ENCODE assay signal across 22 cellular contexts in genomic region chr10:69473304-69473985, GRCh38. TPM values are rescaled to one million over a fixed set of nuclear protein-coding genes. Genes with fewer than 3 reads are reported as not detected.
DNase-seq lines count a peak whose midpoint lies in the region.
"Had no signal": no experiment of that assay in that cellular context is flagged by ENCODE, and none has a peak within 500 bp of the region (broad histone marks: within the 10 kb centered on the region; RNA-seq: fewer than 3 reads in every experiment).

No MANE protein-coding gene starts in this region.

- H4K20me1 ChIP-seq in BLaER1 = no peaks in the 10 kb centered on the region

- H3K9me3 Mint-ChIP-seq in activated naive CD8-positive, alpha-beta T cell treated with anti-CD3 and anti-CD28 coated beads for 36 hours = no peaks in the 10 kb centered on the region
- H3K9me3 Mint-ChIP-seq: activated T-helper 2 cell treated with anti-CD3 and anti-CD28 coated beads, Interferon-gamma antibody, Interleukin-2, Interleukin-4, amounts not matched to agents 10 μg/mL and 5 μg/mL and 100 μg/mL, durations not matched to agents 14 hours and 24 hours and 36 hours; CD8-positive, alpha-beta memory T cell; central memory CD8-positive, alpha-beta T cell; HFFc6 had no signal

- H3K27ac ChIP-seq in BLaER1 (no peak overlapping the region), layer of hippocampus (ENCODE audit: low read depth, low read length) (peak overlapping the region; percentile 12), skeletal muscle tissue (ENCODE audit: low read depth, low read length) (peak overlapping the region; percentile 76)
- H3K27ac ChIP-seq: ovary, SJSA1 had no signal

- H3K4me1 ChIP-seq in BLaER1 (peaks cover 39% of the 10 kb centered on the region), skeletal muscle tissue (ENCODE audit: control insufficient read depth in 3 of 3, insufficient read depth in 3 of 3, low read length in 3 of 3) (peaks cover 52 to 77% (median 56%) of the 10 kb centered on the region in 3 donors)

- H3K27me3 Mint-ChIP-seq in activated naive CD8-positive, alpha-beta T cell treated with anti-CD3 and anti-CD28 coated beads for 36 hours = no peaks in the 10 kb centered on the region

- H3K4me3 ChIP-seq in BLaER1 (no peak overlapping the region), skeletal muscle tissue (ENCODE audit: low read length in 3 of 3) (peak overlapping the region in 1 of 3 donors; percentile 33)
- H3K4me3 ChIP-seq: adrenal gland, MG63, mucosa of descending colon, ovary, SJSA1 had no signal

- peak overlapping the region; percentile 61; the same call in 1 of the 2 replicates for H3K4me2 ChIP-seq in BLaER1

- H3K9ac ChIP-seq in BLaER1 = no peak overlapping the region
- peak overlapping the region in 1 of 3 donors; percentile 27 for H3K9ac ChIP-seq in skeletal muscle tissue (ENCODE audit: low read depth in 1 of 3, low read length in 3 of 3)

- no peaks in the 10 kb centered on the region for H3K36me3 Mint-ChIP-seq in activated naive CD8-positive, alpha-beta T cell treated with anti-CD3 and anti-CD28 coated beads for 36 hours
- H3K36me3 Mint-ChIP-seq: CD8-positive, alpha-beta memory T cell had no signal

- no peaks in the 10 kb centered on the region for H3K36me3 ChIP-seq in BLaER1
- H3K36me3 ChIP-seq in skeletal muscle tissue (ENCODE audit: control insufficient read depth in 3 of 3, insufficient read depth in 3 of 3, low read length in 3 of 3) = no peaks in the 10 kb centered on the region
- H3K36me3 ChIP-seq: adrenal gland, MG63, ovary, SJSA1 had no signal

- no peaks in the 10 kb centered on the region for H3K4me1 Mint-ChIP-seq in activated naive CD8-positive, alpha-beta T cell treated with anti-CD3 and anti-CD28 coated beads for 36 hours
- H3K4me1 Mint-ChIP-seq: central memory CD8-positive, alpha-beta T cell had no signal

- peak; percentile 15 for DNase-seq in RPMI7951 (ENCODE audit: low read depth)
- DNase-seq in LoVo (ENCODE audit: low spot score) = no peak
- DNase-seq in NCI-H1436 (lab: John Stamatoyannopoulos, UW) = no peak
- DNase-seq in glomerular visceral epithelial cell (ENCODE audit: extremely low spot score) = no peak
- DNase-seq in activated naive CD8-positive, alpha-beta T cell treated with anti-CD3 and anti-CD28 coated beads for 36 hours = no peak
- DNase-seq: adrenal gland; CD8-positive, alpha-beta memory T cell; effector memory CD4-positive, alpha-beta T cell; EL; HFFc6; left cardiac atrium; MG63; mucosa of descending colon; NCI-H1930; NCI-H510A; ovary had no signal

- no peak overlapping the region for H3K27ac Mint-ChIP-seq in activated naive CD8-positive, alpha-beta T cell treated with anti-CD3 and anti-CD28 coated beads for 36 hours
- H3K27ac Mint-ChIP-seq: activated T-helper 2 cell treated with anti-CD3 and anti-CD28 coated beads, Interferon-gamma antibody, Interleukin-2, Interleukin-4, amounts not matched to agents 10 μg/mL and 5 μg/mL and 100 μg/mL, durations not matched to agents 14 hours and 24 hours and 36 hours had no signal

- H3K4me3 Mint-ChIP-seq in activated naive CD8-positive, alpha-beta T cell treated with anti-CD3 and anti-CD28 coated beads for 36 hours = no peak overlapping the region
- H3K4me3 Mint-ChIP-seq: CD8-positive, alpha-beta memory T cell; central memory CD8-positive, alpha-beta T cell had no signal

- no peaks in the 10 kb centered on the region for H3K27me3 ChIP-seq in BLaER1
- no peaks in the 10 kb centered on the region for H3K27me3 ChIP-seq in layer of hippocampus (ENCODE audit: control insufficient read depth, insufficient read depth, low read length)
- no peaks in the 10 kb centered on the region for H3K27me3 ChIP-seq in skeletal muscle tissue (ENCODE audit: control insufficient read depth in 3 of 3, insufficient read depth in 3 of 3, low read length in 3 of 3)
- H3K27me3 ChIP-seq: adrenal gland, MG63, ovary, SJSA1 had no signal

- H3K9me3 ChIP-seq in BLaER1 (no peaks in the 10 kb centered on the region), skeletal muscle tissue (ENCODE audit: control insufficient read depth in 3 of 3, low read length in 3 of 3) (no peaks in the 10 kb centered on the region)
- H3K9me3 ChIP-seq: adrenal gland, MG63, mucosa of descending colon, ovary, SJSA1 had no signal

RNA-seq across cellular contexts. Expression of gene TSPAN15, which starts 22.2 kb away (rescaled TPM):
- total RNA-seq in RPMI7951 (2014; rRNA removed; shearing (Covaris generic)) = 23.1 and 29.2 TPM in 2 replicates
- total RNA-seq in skeletal muscle tissue = 72.0 TPM
- total RNA-seq in activated naive CD8-positive, alpha-beta T cell treated with anti-CD3 and anti-CD28 coated beads for 36 hours = under 1 TPM; 0.60 to 0.66 TPM

RNA-seq across cellular contexts. Expression of gene TACR2, which starts 56.7 kb away (rescaled TPM):
- 0.10 and 0.36 TPM in 2 replicates for total RNA-seq in RPMI7951 (2014; rRNA removed; shearing (Covaris generic))
- total RNA-seq in skeletal muscle tissue = not detected
- not detected for total RNA-seq in activated naive CD8-positive, alpha-beta T cell treated with anti-CD3 and anti-CD28 coated beads for 36 hours
- total RNA-seq: activated T-helper 2 cell treated with anti-CD3 and anti-CD28 coated beads, Interferon-gamma antibody, Interleukin-2, Interleukin-4, amounts not matched to agents 10 μg/mL and 5 μg/mL and 100 μg/mL, durations not matched to agents 14 hours and 24 hours and 36 hours; CD8-positive, alpha-beta memory T cell; HFFc6; SJSA1 had no signal

Comparison
In these comparisons a context has a peak if more than half of its experiments do, and no peak if none do; other contexts are left out.
1. RNA of gene TSPAN15, which starts 22.2 kb away (total RNA-seq): 72.0 TPM in skeletal muscle tissue (single experiment) and 23.1 to 29.2 TPM in RPMI7951; 0.60 to 0.66 TPM in activated naive CD8-positive, alpha-beta T cell treated with anti-CD3 and anti-CD28 coated beads for 36 hours; every median in the first group is over 10 times any median in the second.